Comparison of ENCODE assay signal across 1 cellular context in the genomic region with DNA sequence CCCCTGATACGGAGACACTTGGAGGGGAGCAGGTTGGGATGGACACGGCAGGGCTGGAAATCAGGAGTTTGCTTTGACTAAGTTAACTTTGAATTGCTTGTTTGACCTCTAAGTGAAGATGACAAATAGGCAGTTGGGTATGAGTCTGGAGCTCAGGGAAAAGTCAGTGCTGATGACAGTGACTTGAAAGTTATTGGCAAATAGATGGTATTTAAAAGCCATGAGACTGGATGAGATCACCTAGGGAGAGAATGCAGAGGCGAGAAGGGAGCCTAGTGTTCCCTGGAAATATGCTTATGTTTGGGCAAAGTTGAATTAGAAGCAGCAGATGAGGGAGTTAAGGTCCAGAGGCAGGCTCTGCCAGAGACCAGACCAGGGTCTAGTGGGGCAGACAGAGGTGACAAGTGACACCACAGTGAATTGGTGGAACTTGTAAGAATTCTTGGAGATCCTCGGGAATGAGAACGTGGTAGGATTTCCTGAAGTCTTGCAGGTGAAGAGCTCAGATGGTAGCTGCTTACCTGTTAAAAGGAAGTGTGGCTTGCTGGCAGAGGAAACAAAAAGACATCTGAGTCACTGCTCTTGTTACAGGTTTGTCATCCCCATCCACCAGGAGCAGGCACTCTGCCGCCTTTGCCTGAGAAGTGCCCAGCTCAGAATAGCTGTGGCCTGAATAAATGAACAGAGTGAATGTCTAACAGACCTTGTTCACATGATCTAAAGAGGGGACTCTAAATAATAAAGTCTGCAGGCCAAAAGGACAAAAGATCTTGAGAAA.
TF ChIP-seq lines count a peak whose summit lies in the region.

No MANE protein-coding gene starts in this region.

TF ChIP-seq in HepG2, 621 proteins besides CTCF, POLR2A, EP300 and RAD21:
- TF ChIP-seq CHD4 (IDR thresholded peaks at IDR 0.05; ENCODE audit: borderline replicate concordance, low read length), result no peak
- no peak for TF ChIP-seq ZNF354B (CRISPR knock-in tag; IDR thresholded peaks at IDR 0.05)
- no peak for TF ChIP-seq ZNF331 (CRISPR knock-in tag; IDR thresholded peaks at IDR 0.05)
